In the genomic region with DNA sequence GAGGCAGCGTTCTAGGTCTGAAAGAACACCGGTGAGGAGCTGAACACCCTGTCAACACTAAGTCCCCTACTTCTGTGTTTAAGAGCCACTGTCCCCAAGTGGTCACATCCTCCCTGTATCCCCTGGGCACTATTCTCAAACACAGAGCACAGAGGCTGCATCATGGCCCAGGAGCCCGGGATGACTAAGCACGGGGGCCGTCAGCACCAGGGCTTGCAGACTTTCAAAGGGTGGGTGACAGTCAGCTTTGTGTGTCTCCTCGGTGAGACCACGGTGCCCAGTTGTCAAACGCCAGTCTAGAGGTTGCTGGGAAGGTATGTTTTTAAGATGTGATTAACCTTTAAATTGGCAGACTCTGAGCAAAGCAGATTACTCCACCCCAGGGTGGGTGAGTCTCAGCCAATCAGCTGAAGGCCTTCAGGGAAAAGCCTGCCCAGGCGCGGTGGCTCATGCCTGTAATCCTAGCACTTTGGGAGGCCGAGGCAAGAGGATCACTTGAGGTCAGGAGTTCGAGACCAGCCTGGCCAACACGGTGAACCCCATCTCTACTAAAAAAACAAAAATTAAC, we compare ENCODE assay signal across 12 cellular contexts. TPM values are rescaled to one million over a fixed set of nuclear protein-coding genes. Genes with fewer than 3 reads are reported as not detected.
DNase-seq lines count a peak whose midpoint lies in the region; ATAC-seq and TF ChIP-seq lines count a peak whose summit lies in the region.
"Had no signal": no experiment of that assay in that cellular context is flagged by ENCODE, and none has a peak within 500 bp of the region (broad histone marks: within the 10 kb centered on the region; RNA-seq: fewer than 3 reads in every experiment).

No MANE protein-coding gene starts in this region.

- no peak for ATAC-seq in Right ventricle myocardium inferior
- ATAC-seq in HG03439 (IDR thresholded peaks at IDR 0.05; ENCODE audit: unreplicated experiment), result peak; percentile 33
- ATAC-seq in GM21737 (IDR thresholded peaks at IDR 0.05; ENCODE audit: unreplicated experiment), result no peak
- no peak for ATAC-seq in GM19328 (IDR thresholded peaks at IDR 0.05; ENCODE audit: unreplicated experiment)
- ATAC-seq: Panc1 had no signal

- DNase-seq in left ventricle myocardium inferior, result no peak
- DNase-seq in Right ventricle myocardium inferior (ENCODE audit: missing footprints), result no peak
- peak in 8 of 61 donors; percentile 7 to 54 (median 20) for DNase-seq in caudate nucleus (lab: John Stamatoyannopoulos, UW)
- no peak for DNase-seq in breast epithelium (ENCODE audit: low spot score in 2 of 2)
- DNase-seq: effector CD4-positive, alpha-beta T cell; NCI-H2081 had no signal

- H3K4me1 ChIP-seq in left ventricle myocardium inferior, result peaks cover 49% of the 10 kb centered on the region
- H3K4me1 ChIP-seq in thymus (ENCODE audit: control insufficient read depth, insufficient read depth, low read length), result peaks cover 10% of the 10 kb centered on the region
- H3K4me1 ChIP-seq in breast epithelium, result no peaks in the 10 kb centered on the region

- H3K36me3 ChIP-seq in left ventricle myocardium inferior, result peaks cover 62% of the 10 kb centered on the region
- peaks cover 73% of the 10 kb centered on the region for H3K36me3 ChIP-seq in thymus (ENCODE audit: control insufficient read depth, insufficient read depth)
- no peaks in the 10 kb centered on the region for H3K36me3 ChIP-seq in breast epithelium

- H3K27me3 ChIP-seq in left ventricle myocardium inferior (ENCODE audit: low read depth) (no peaks in the 10 kb centered on the region), thymus (ENCODE audit: control insufficient read depth, insufficient read depth) (no peaks in the 10 kb centered on the region), breast epithelium (no peaks in the 10 kb centered on the region)

- WGBS in thymus, result 90% methylated on average over 13 of the region's 13 CpGs

- H3K27ac ChIP-seq in left ventricle myocardium inferior (replicated peaks) (peak overlapping the region; percentile 73), caudate nucleus (ENCODE audit: low read depth, low read length) (peak overlapping the region; percentile 91), thymus (ENCODE audit: low read depth) (peak overlapping the region; percentile 61), breast epithelium (no peak overlapping the region)

- no peak for TF ChIP-seq POLR2A in breast epithelium (IDR thresholded peaks at IDR 0.05)

- intact Hi-C loops in left ventricle myocardium inferior (cut with micrococcal nuclease) (no loop called here), Right ventricle myocardium inferior (cut with DNase I) (no loop called here), breast epithelium (cut with DNase I; ENCODE audit: low total_unique reads) (no loop called here)

- H3K4me3 ChIP-seq in left ventricle myocardium inferior, result no peak overlapping the region
- no peak overlapping the region for H3K4me3 ChIP-seq in thymus (ENCODE audit: low read length)
- H3K4me3 ChIP-seq in breast epithelium, result no peak overlapping the region

- H3K9me3 ChIP-seq in left ventricle myocardium inferior (replicated peaks) (no peaks in the 10 kb centered on the region), thymus (ENCODE audit: control insufficient read depth) (no peaks in the 10 kb centered on the region), breast epithelium (no peaks in the 10 kb centered on the region)

- no peak for TF ChIP-seq CTCF in left ventricle myocardium inferior (IDR thresholded peaks at IDR 0.05; ENCODE audit: borderline replicate concordance)
- TF ChIP-seq CTCF in breast epithelium (IDR thresholded peaks at IDR 0.05), result no peak

RNA-seq across cellular contexts. Expression of a gene that starts 8.0 kb away (rescaled TPM):
- total RNA-seq in left ventricle myocardium inferior (129 TPM), Right ventricle myocardium inferior (138 TPM), breast epithelium (10 to 100 TPM; 50.8 to 72.8 (median 64.5) TPM)
- 144 TPM for polyA plus RNA-seq in thymus

RNA-seq across cellular contexts. Expression of a gene that starts 37.5 kb away (rescaled TPM):
- not detected for total RNA-seq in left ventricle myocardium inferior
- not detected for total RNA-seq in Right ventricle myocardium inferior
- polyA plus RNA-seq in thymus, result 2.0 TPM
- total RNA-seq in breast epithelium, result not detected
- polyA plus RNA-seq: BJ had no signal

RNA-seq across cellular contexts. Expression of a gene that starts 49.2 kb away (rescaled TPM):
- total RNA-seq in left ventricle myocardium inferior (30.6 TPM), Right ventricle myocardium inferior (30.8 TPM), breast epithelium (10 to 100 TPM; 29.0 to 38.7 (median 29.8) TPM)
- polyA plus RNA-seq in thymus, result 9.4 TPM

Comparison
In these comparisons a context has a peak if more than half of its experiments do, and no peak if none do; other contexts are left out.
1. H3K27ac ChIP-seq: peak in left ventricle myocardium inferior (single experiment), caudate nucleus (single experiment) and thymus (single experiment); none in breast epithelium (0 of 2).